Comparison of ENCODE assay signal across 14 cellular contexts in genomic region chr4:61204353-61204752, GRCh38. TPM values are rescaled to one million over a fixed set of nuclear protein-coding genes. Genes with fewer than 3 reads are reported as not detected.
DNase-seq lines count a peak whose midpoint lies in the region; FAIRE-seq and TF ChIP-seq lines count a peak whose summit lies in the region.
"Had no signal": no experiment of that assay in that cellular context is flagged by ENCODE, and none has a peak within 500 bp of the region (broad histone marks: within the 10 kb centered on the region; RNA-seq: fewer than 3 reads in every experiment).

No MANE protein-coding gene starts in this region.

- DNase-seq in EH (ENCODE audit: low read depth) = peak; percentile 3
- DNase-seq in NCI-H1048 (lab: John Stamatoyannopoulos, UW) = peak; percentile 7
- DNase-seq in bronchial epithelial cell (ENCODE audit: low read depth) = peak; percentile 92
- no peak for DNase-seq in nephron progenitor cell
- DNase-seq in ovary = no peak
- DNase-seq in NCI-H524 treated with DMSO at 0.1 percent for 48 hours (lab: John Stamatoyannopoulos, UW) = no peak
- no peak for DNase-seq in lower leg skin (ENCODE audit: low spot score in 2 of 2)
- DNase-seq in vagina (ENCODE audit: extremely low spot score in 2 of 2) = no peak
- DNase-seq: activated CD4-positive, alpha-beta T cell treated with anti-CD3 and anti-CD28 coated beads, Interleukin-2, amount 50 U/mL, for 1 hour; activated naive CD4-positive, alpha-beta T cell treated with anti-CD3 and anti-CD28 coated beads, Interleukin-2, amount 10 ng/mL, durations not matched to agents 7 days and 5 days; CD4-positive, CD25-positive, alpha-beta regulatory T cell; kidney had no signal

- H3K27ac ChIP-seq in ovary (no peak overlapping the region), vagina (no peak overlapping the region)

- TF ChIP-seq POLR2A in ovary (IDR thresholded peaks at IDR 0.05) = no peak
- TF ChIP-seq POLR2A in lower leg skin (IDR thresholded peaks at IDR 0.05) = no peak
- TF ChIP-seq POLR2A in vagina (IDR thresholded peaks at IDR 0.05) = no peak

- intact Hi-C loops in ovary (cut with DNase I) (no loop called here), lower leg skin (cut with DNase I; ENCODE audit: low total_unique reads) (no loop called here), vagina (cut with DNase I) (no loop called here)

- H3K4me1 ChIP-seq in ovary (ENCODE audit: insufficient read depth) = peaks cover 2% of the 10 kb centered on the region
- peaks cover 25% of the 10 kb centered on the region for H3K4me1 ChIP-seq in vagina

- no peak for FAIRE-seq in bronchial epithelial cell (lab: Jason Lieb, UNC)
- FAIRE-seq: endothelial cell of umbilical vein, kidney had no signal

- H3K9me3 ChIP-seq in ovary (no peaks in the 10 kb centered on the region), vagina (no peaks in the 10 kb centered on the region)

- H3K4me3 ChIP-seq in bronchial epithelial cell (ENCODE audit: low read depth, low read length) = no peak overlapping the region
- no peak overlapping the region for H3K4me3 ChIP-seq in ovary
- H3K4me3 ChIP-seq in lower leg skin (ENCODE audit: low read depth, poor library complexity, severe bottlenecking) = no peak overlapping the region
- no peak overlapping the region for H3K4me3 ChIP-seq in vagina

- no peaks in the 10 kb centered on the region for H3K36me3 Mint-ChIP-seq in nephron progenitor cell (ENCODE audit: low read depth)
- H3K36me3 Mint-ChIP-seq: CD4-positive, CD25-positive, alpha-beta regulatory T cell had no signal

- no peaks in the 10 kb centered on the region for H3K9me3 Mint-ChIP-seq in nephron progenitor cell
- H3K9me3 Mint-ChIP-seq: activated naive CD4-positive, alpha-beta T cell treated with anti-CD3 and anti-CD28 coated beads, Interleukin-2, amount 10 ng/mL, durations not matched to agents 7 days and 5 days had no signal

- H3K4me1 Mint-ChIP-seq in nephron progenitor cell = peaks cover 27% of the 10 kb centered on the region
- H3K4me1 Mint-ChIP-seq: CD4-positive, CD25-positive, alpha-beta regulatory T cell had no signal

- H3K27ac Mint-ChIP-seq in nephron progenitor cell = no peak overlapping the region
- H3K27ac Mint-ChIP-seq: activated naive CD4-positive, alpha-beta T cell treated with anti-CD3 and anti-CD28 coated beads, Interleukin-2, amount 10 ng/mL, durations not matched to agents 7 days and 5 days; CD4-positive, CD25-positive, alpha-beta regulatory T cell had no signal

- peaks cover 32% of the 10 kb centered on the region for H3K27me3 Mint-ChIP-seq in nephron progenitor cell (ENCODE audit: low read depth, poor library complexity)

- 83 to 89% (median 86%) methylated on average over 1 of the region's 1 CpG for WGBS in ovary, 3 donors
- WGBS in lower leg skin, 2 donors = 82 to 84% methylated on average over 1 of the region's 1 CpG

- H3K4me3 Mint-ChIP-seq in nephron progenitor cell = peak overlapping the region; percentile 60
- H3K4me3 Mint-ChIP-seq: activated naive CD4-positive, alpha-beta T cell treated with anti-CD3 and anti-CD28 coated beads, Interleukin-2, amount 10 ng/mL, durations not matched to agents 7 days and 5 days; CD4-positive, CD25-positive, alpha-beta regulatory T cell had no signal

- H3K36me3 ChIP-seq in bronchial epithelial cell (ENCODE audit: control insufficient read depth, insufficient read depth, low read length) = no peaks in the 10 kb centered on the region
- no peaks in the 10 kb centered on the region for H3K36me3 ChIP-seq in ovary
- H3K36me3 ChIP-seq in vagina = no peaks in the 10 kb centered on the region

- TF ChIP-seq CTCF in bronchial epithelial cell (IDR thresholded peaks at IDR 0.05; ENCODE audit: insufficient read depth, low read length, severe bottlenecking) (no peak), nephron progenitor cell (IDR thresholded peaks at IDR 0.05) (no peak), ovary (IDR thresholded peaks at IDR 0.05) (no peak), lower leg skin (IDR thresholded peaks at IDR 0.05) (no peak), vagina (IDR thresholded peaks at IDR 0.05) (no peak)

- H3K27me3 ChIP-seq in bronchial epithelial cell (ENCODE audit: control insufficient read depth, insufficient read depth, low read length) (peaks cover 16% of the 10 kb centered on the region), ovary (no peaks in the 10 kb centered on the region), vagina (no peaks in the 10 kb centered on the region)

- no peak for TF ChIP-seq EP300 in ovary (IDR thresholded peaks at IDR 0.05)

RNA-seq across cellular contexts. Expression of gene ADGRL3, which starts 4.2 kb away (rescaled TPM):
- total RNA-seq in bronchial epithelial cell (under 0.01 and 0.13 TPM in 2 replicates), ovary (1 to 10 TPM; 1.1 to 9.5 (median 2.5) TPM), lower leg skin (10 to 100 TPM in 2 of 4 donors, 1 to 10 TPM in 2; 1.8 to 21.2 (median 8.2) TPM), vagina (16.9 TPM)
- polyA plus RNA-seq in ovary = 1 to 10 TPM in 1 of 2 donors, under 1 TPM in 1; 0.88 to 8.6 TPM
- total RNA-seq: CD4-positive, CD25-positive, alpha-beta regulatory T cell; endothelial cell of umbilical vein; pulmonary artery endothelial cell had no signal
- polyA plus RNA-seq: CD4-positive, CD25-positive, alpha-beta regulatory T cell; endothelial cell of umbilical vein had no signal

Comparison
In these comparisons a context has a peak if more than half of its experiments do, and no peak if none do; other contexts are left out.
1. DNase-seq: peak in EH (single experiment), NCI-H1048 (single experiment) and bronchial epithelial cell (single experiment); none in nephron progenitor cell (single experiment), ovary (0 of 5), NCI-H524 treated with DMSO at 0.1 percent for 48 hours (single experiment), lower leg skin (0 of 2) and vagina (0 of 2).